Comparison of ENCODE assay signal across 10 cellular contexts in the genomic region with DNA sequence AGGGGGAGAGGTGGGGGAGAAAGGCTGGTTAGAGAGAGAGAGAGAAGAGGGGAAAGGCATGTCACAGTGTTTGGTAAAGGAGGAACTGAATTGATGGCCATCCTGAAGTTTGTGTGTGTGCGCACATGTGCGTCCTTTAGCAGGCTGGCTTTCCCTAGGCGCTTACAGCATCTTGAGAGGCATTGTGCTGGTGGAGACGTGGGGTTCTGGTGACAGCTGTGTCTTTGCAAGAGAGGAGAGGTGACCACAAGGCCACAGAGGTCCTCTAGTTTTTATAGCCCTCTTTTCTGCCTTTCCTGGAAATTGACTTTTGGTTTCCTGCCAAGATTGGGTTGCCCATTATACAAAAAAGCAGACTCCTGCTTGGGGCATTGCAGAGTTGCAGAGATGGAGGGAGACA.
DNase-seq lines count a peak whose midpoint lies in the region; ATAC-seq and TF ChIP-seq lines count a peak whose summit lies in the region.
"Had no signal": no experiment of that assay in that cellular context is flagged by ENCODE, and none has a peak within 500 bp of the region (broad histone marks: within the 10 kb centered on the region; RNA-seq: fewer than 3 reads in every experiment).

No MANE protein-coding gene starts in this region.

- no peaks in the 10 kb centered on the region for H3K4me1 ChIP-seq in urinary bladder (ENCODE audit: insufficient read depth)

- H3K27ac Mint-ChIP-seq in activated naive CD8-positive, alpha-beta T cell = peak overlapping the region; percentile 99
- H3K27ac Mint-ChIP-seq in naive B cell = peak overlapping the region in 1 of 6 donors; percentile 69
- H3K27ac Mint-ChIP-seq: HFFc6 had no signal

- H3K27ac ChIP-seq in urinary bladder (ENCODE audit: low read depth) (no peak overlapping the region), brain microvascular endothelial cell (no peak overlapping the region)

- H3K27me3 ChIP-seq in brain microvascular endothelial cell (replicated peaks) = no peaks in the 10 kb centered on the region

- H3K36me3 Mint-ChIP-seq in activated naive CD8-positive, alpha-beta T cell = peaks cover 32% of the 10 kb centered on the region
- H3K36me3 Mint-ChIP-seq in naive B cell = no peaks in the 10 kb centered on the region

- H3K36me3 ChIP-seq in urinary bladder (ENCODE audit: insufficient read depth) = no peaks in the 10 kb centered on the region
- no peaks in the 10 kb centered on the region for H3K36me3 ChIP-seq in brain microvascular endothelial cell (replicated peaks)

- no peaks in the 10 kb centered on the region for H3K27me3 Mint-ChIP-seq in activated naive CD8-positive, alpha-beta T cell
- peaks cover 11 to 14% (median 13%) of the 10 kb centered on the region in 3 donors for H3K27me3 Mint-ChIP-seq in naive B cell

- peaks cover 50% of the 10 kb centered on the region for H3K4me1 Mint-ChIP-seq in activated naive CD8-positive, alpha-beta T cell (ENCODE audit: low read depth)
- H3K4me1 Mint-ChIP-seq in naive B cell = peaks cover 7 to 12% (median 8%) of the 10 kb centered on the region in 3 donors

- peak; percentile 42 for DNase-seq in stimulated activated CD4-positive, alpha-beta T cell treated with anti-CD3 and anti-CD28 coated beads, Interleukin-15, amount 100 ng/mL, for 24 hours
- DNase-seq in stimulated activated CD4-positive, alpha-beta T cell treated with anti-CD3 and anti-CD28 coated beads, Interleukin-4, amount 100 ng/mL, for 4 hours = no peak
- no peak for DNase-seq in naive B cell
- no peak for DNase-seq in KBM-7
- DNase-seq in brain microvascular endothelial cell = no peak
- no peak for DNase-seq in COR-L47 (lab: John Stamatoyannopoulos, UW)
- DNase-seq: HFFc6, NCI-H187 treated with DMSO at 0.1 percent for 48 hours had no signal

- WGBS in urinary bladder = 58% methylated on average over 4 of the region's 4 CpGs

- H3K4me3 ChIP-seq in urinary bladder (ENCODE audit: low read depth, low read length) = peak overlapping the region; percentile 15
- no peak overlapping the region for H3K4me3 ChIP-seq in brain microvascular endothelial cell (ENCODE audit: low read depth, low read length)

- no peaks in the 10 kb centered on the region for H3K9me3 Mint-ChIP-seq in activated naive CD8-positive, alpha-beta T cell (ENCODE audit: low read depth)
- peaks cover 0 to 20% (median 0%) of the 10 kb centered on the region in 7 donors for H3K9me3 Mint-ChIP-seq in naive B cell

- in situ Hi-C loops in KBM-7 (cut with MboI; ENCODE audit: low pct_unique_long_range_greater_than_20kb, low sequenced_read_pairs) (no loop called here), brain microvascular endothelial cell (cut with HindIII; ENCODE audit: low pct_ligation_motif_present, low sequenced_read_pairs) (no loop called here)

- TF ChIP-seq CTCF in brain microvascular endothelial cell (IDR thresholded peaks at IDR 0.05; ENCODE audit: low read depth, low read length, missing control alignments) = no peak

- no peak for ATAC-seq in naive B cell (ENCODE audit: low read depth in 2 of 2)

- peak overlapping the region; percentile 95 for H3K4me3 Mint-ChIP-seq in activated naive CD8-positive, alpha-beta T cell
- peak overlapping the region; percentile 16 to 87 (median 80) for H3K4me3 Mint-ChIP-seq in naive B cell
- H3K4me3 Mint-ChIP-seq: HFFc6 had no signal
